34 cellular contexts compared by ENCODE assay signal in genomic region chr9:136304981-136305380, GRCh38. TPM values are rescaled to one million over a fixed set of nuclear protein-coding genes. Genes with fewer than 3 reads are reported as not detected.
"Had no signal": no experiment of that assay in that cellular context is flagged by ENCODE, and none has a peak within 500 bp of the region (broad histone marks: within the 10 kb centered on the region; RNA-seq: fewer than 3 reads in every experiment).

No MANE protein-coding gene starts in this region.

- H3K4me3 ChIP-seq: esophagus squamous epithelium, heart right ventricle, ovary, skin epidermis, uterus had no signal

- DNase-seq: activated CD4-positive, alpha-beta memory T cell treated with anti-CD3 and anti-CD28 coated beads for 36 hours; activated CD4-positive, alpha-beta T cell treated with anti-CD3 and anti-CD28 coated beads for 48 hours; activated CD8-positive, alpha-beta memory T cell treated with anti-CD3 and anti-CD28 coated beads, Interleukin-2, amount 50 U/mL, for 48 hours; activated gamma-delta T cell; activated naive CD4-positive, alpha-beta T cell treated with anti-CD3 and anti-CD28 coated beads, Interleukin-2, amount 10 ng/mL, durations not matched to agents 7 days and 5 days; activated naive CD8-positive, alpha-beta T cell treated with anti-CD3 and anti-CD28 coated beads, Interleukin-2, amount 10 ng/mL, durations not matched to agents 7 days and 5 days; activated T-cell treated with anti-CD3 and anti-CD28 coated beads, Interleukin-2, amount 50 U/mL, for 24 hours; brain microvascular endothelial cell; caudate nucleus; esophagus squamous epithelium; foreskin melanocyte; heart right ventricle; mammary epithelial cell; naive B cell; nephron progenitor cell; ovary; stimulated activated CD4-positive, alpha-beta T cell treated with anti-CD3 and anti-CD28 coated beads, Interleukin-12 subunit alpha, Interleukin-12 subunit beta, amount 100 ng/mL, for 4 hours; stimulated activated CD4-positive, alpha-beta T cell treated with anti-CD3 and anti-CD28 coated beads, Interleukin-4, amount 100 ng/mL, for 4 hours; stimulated activated CD8-positive, alpha-beta memory T cell treated with anti-CD3 and anti-CD28 coated beads, Interleukin-4, amount 100 ng/mL, for 48 hours; stimulated activated naive CD8-positive, alpha-beta T cell treated with anti-CD3 and anti-CD28 coated beads, Interleukin-15, amount 100 ng/mL, for 72 hours; substantia nigra; T-helper 9 cell; uterus; WERI-Rb-1 had no signal

- H3K4me1 ChIP-seq: uterus had no signal

- H3K27me3 ChIP-seq: brain microvascular endothelial cell, ovary, uterus had no signal

- H3K36me3 ChIP-seq: brain microvascular endothelial cell, esophagus squamous epithelium, heart right ventricle, ovary, uterus, WERI-Rb-1 had no signal

- FAIRE-seq: astrocyte, TTC549 had no signal

- ATAC-seq: activated CD4-positive, CD25-positive, alpha-beta regulatory T cell treated with anti-CD3 and anti-CD28 coated beads, Interleukin-2, amount 50 U/mL, for 24 hours; sciatic nerve; stimulated activated memory B cell treated with anti-CD40 and anti-IgM and Interleukin-4, amounts not matched to agents 10 μg/mL and 1 μg/mL and 100 μg/mL, for 72 hours had no signal

- H3K9me3 ChIP-seq: esophagus squamous epithelium, heart right ventricle, ovary, uterus had no signal

- H3K27ac ChIP-seq: brain microvascular endothelial cell, epithelial cell of prostate, esophagus squamous epithelium, heart right ventricle, ovary, skin epidermis, uterus, WERI-Rb-1 had no signal

RNA-seq across cellular contexts. Expression of gene CCDC187, which starts 1.1 kb away (rescaled TPM):
- total RNA-seq: activated CD4-positive, alpha-beta memory T cell treated with anti-CD3 and anti-CD28 coated beads for 36 hours; activated naive CD8-positive, alpha-beta T cell treated with anti-CD3 and anti-CD28 coated beads, Interleukin-2, amount 10 ng/mL, durations not matched to agents 7 days and 5 days; esophagus squamous epithelium; glomerular endothelial cell; renal cortical epithelial cell had no signal
- polyA plus RNA-seq: liver, mammary epithelial cell had no signal
